34 cellular contexts compared by ENCODE assay signal in the genomic region with DNA sequence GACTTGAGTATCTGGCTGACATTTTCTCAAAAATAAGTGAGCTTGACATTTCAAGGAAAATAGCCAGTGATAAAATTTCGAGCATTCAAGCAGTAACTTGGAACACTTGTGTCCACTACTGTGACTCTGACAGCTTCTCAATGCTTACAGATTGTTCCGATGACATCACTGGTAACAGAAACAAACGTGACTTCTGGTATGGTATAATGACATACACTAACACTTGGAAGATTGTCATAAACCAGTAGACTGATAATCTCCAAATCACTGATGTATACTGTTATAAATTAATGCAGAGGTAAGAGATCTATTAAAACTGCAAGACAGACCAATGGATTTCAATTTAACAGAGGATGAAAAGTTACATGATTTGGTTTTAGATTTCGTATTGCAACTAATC.
"Had no signal": no experiment of that assay in that cellular context is flagged by ENCODE, and none has a peak within 500 bp of the region (broad histone marks: within the 10 kb centered on the region; RNA-seq: fewer than 3 reads in every experiment).

No MANE protein-coding gene starts in this region.

- ATAC-seq: activated CD4-positive, CD25-positive, alpha-beta regulatory T cell treated with anti-CD3 and anti-CD28 coated beads, Interleukin-2, amount 50 U/mL, for 24 hours; activated CD8-positive, alpha-beta T cell treated with anti-CD3 and anti-CD28 coated beads for 36 hours; activated naive CD8-positive, alpha-beta T cell treated with anti-CD3 and anti-CD28 coated beads, Interleukin-2, amount 50 U/mL, for 24 hours; activated T-cell treated with anti-CD3 and anti-CD28 coated beads, Interleukin-2, amount 50 U/mL, for 4 hours; activated T-helper 17 cell treated with anti-CD3 and anti-CD28 coated beads, Interleukin-2, amount 50 U/mL, for 72 hours; body of pancreas; effector memory CD8-positive, alpha-beta T cell; gastroesophageal sphincter; heart right ventricle; T-helper 17 cell had no signal

- H3K27me3 Mint-ChIP-seq: activated B cell treated with CpG ODN at 0.5 μM for 24 hours; activated CD8-positive, alpha-beta T cell treated with anti-CD3 and anti-CD28 coated beads for 36 hours; activated naive CD8-positive, alpha-beta T cell treated with anti-CD3 and anti-CD28 coated beads for 36 hours; activated naive CD8-positive, alpha-beta T cell treated with anti-CD3 and anti-CD28 coated beads, Interleukin-2, amount 50 U/mL, for 24 hours; activated T-helper 17 cell treated with anti-CD3 and anti-CD28 coated beads, Interleukin-2, amount 50 U/mL, for 72 hours; effector memory CD8-positive, alpha-beta T cell; T-helper 17 cell had no signal

- FAIRE-seq: colon had no signal

- H3K27ac ChIP-seq: adrenal gland, body of pancreas, epithelial cell of prostate, esophagus squamous epithelium, gastroesophageal sphincter, heart right ventricle, WERI-Rb-1 had no signal

- H3K4me3 Mint-ChIP-seq: activated B cell treated with CpG ODN at 0.5 μM for 24 hours; activated CD8-positive, alpha-beta T cell treated with anti-CD3 and anti-CD28 coated beads for 36 hours; activated naive CD8-positive, alpha-beta T cell treated with anti-CD3 and anti-CD28 coated beads for 36 hours; activated naive CD8-positive, alpha-beta T cell treated with anti-CD3 and anti-CD28 coated beads, Interleukin-2, amount 50 U/mL, for 24 hours; activated T-cell treated with anti-CD3 and anti-CD28 coated beads, Interleukin-2, amount 50 U/mL, for 4 hours; activated T-helper 17 cell treated with anti-CD3 and anti-CD28 coated beads, Interleukin-2, amount 50 U/mL, for 72 hours; effector memory CD8-positive, alpha-beta T cell; T-helper 17 cell; T-helper 2 cell treated with Interferon-gamma antibody and Interleukin-4, amounts not matched to agents 5 μg/mL and 100 μg/mL, for 36 hours had no signal

- H3K36me3 ChIP-seq: adrenal gland, gastroesophageal sphincter, WERI-Rb-1 had no signal

- H3K4me3 ChIP-seq: adrenal gland, body of pancreas, esophagus squamous epithelium, gastroesophageal sphincter, heart right ventricle had no signal

- H3K27ac Mint-ChIP-seq: activated B cell treated with CpG ODN at 0.5 μM for 24 hours; activated CD8-positive, alpha-beta T cell treated with anti-CD3 and anti-CD28 coated beads for 36 hours; activated naive CD8-positive, alpha-beta T cell treated with anti-CD3 and anti-CD28 coated beads for 36 hours; activated naive CD8-positive, alpha-beta T cell treated with anti-CD3 and anti-CD28 coated beads, Interleukin-2, amount 50 U/mL, for 24 hours; activated T-helper 17 cell treated with anti-CD3 and anti-CD28 coated beads, Interleukin-2, amount 50 U/mL, for 72 hours; T-helper 17 cell; T-helper 2 cell treated with Interferon-gamma antibody and Interleukin-4, amounts not matched to agents 5 μg/mL and 100 μg/mL, for 36 hours had no signal

- H3K9me3 ChIP-seq: adrenal gland, body of pancreas had no signal

- DNase-seq: activated B cell treated with CpG ODN at 0.5 μM for 24 hours; activated CD4-positive, alpha-beta T cell treated with anti-CD3 and anti-CD28 coated beads for 48 hours; activated CD4-positive, alpha-beta T cell treated with anti-CD3 and anti-CD28 coated beads, Interleukin-2, amount 50 U/mL, for 1 hour; activated CD4-positive, alpha-beta T cell treated with anti-CD3 and anti-CD28 coated beads, Interleukin-2, amount 50 U/mL, for 48 hours; activated CD8-positive, alpha-beta memory T cell treated with anti-CD3 and anti-CD28 coated beads for 24 hours; activated CD8-positive, alpha-beta T cell treated with anti-CD3 and anti-CD28 coated beads for 36 hours; activated effector memory CD4-positive, alpha-beta T cell treated with Interleukin-2 at 50 U/mL for 16 hours; activated gamma-delta T cell treated with Interleukin-2 at 50 U/mL for 16 hours; activated naive CD4-positive, alpha-beta T cell treated with anti-CD3 and anti-CD28 coated beads, Interleukin-2, amount 50 U/mL, for 16 hours; activated naive CD4-positive, alpha-beta T cell treated with Interleukin-2 at 50 U/mL for 16 hours; activated naive CD8-positive, alpha-beta T cell treated with anti-CD3 and anti-CD28 coated beads for 36 hours; activated naive CD8-positive, alpha-beta T cell treated with anti-CD3 and anti-CD28 coated beads, Interleukin-2, amount 50 U/mL, for 24 hours; activated T-cell treated with anti-CD3 and anti-CD28 coated beads, Interleukin-2, amount 50 U/mL, for 4 hours; adrenal gland; amygdala; aorta; body of pancreas; caudate nucleus; cortex of kidney; dermis blood vessel endothelial cell; effector CD4-positive, alpha-beta T cell; effector memory CD8-positive, alpha-beta T cell; esophagus squamous epithelium; foreskin melanocyte; heart right ventricle; T-helper 17 cell; T1000; WERI-Rb-1 had no signal

- H3K27me3 ChIP-seq: adrenal gland, body of pancreas, esophagus squamous epithelium, gastroesophageal sphincter, heart right ventricle had no signal
